Comparison of ENCODE assay signal across 26 cellular contexts in genomic region chr6:90035047-90035678, GRCh38.
DNase-seq lines count a peak whose midpoint lies in the region; ATAC-seq, FAIRE-seq and TF ChIP-seq lines count a peak whose summit lies in the region.
"Had no signal": no experiment of that assay in that cellular context is flagged by ENCODE, and none has a peak within 500 bp of the region (broad histone marks: within the 10 kb centered on the region; RNA-seq: fewer than 3 reads in every experiment).

No MANE protein-coding gene starts in this region.

- POLR2A ChIA-PET in activated CD8-positive, alpha-beta T cell treated with anti-CD3 and anti-CD28 coated beads, Interleukin-2, amount 10 ng/mL, durations not matched to agents 7 days and 5 days (lab: Charles Lee): no interaction called here

- intact Hi-C loops in colonic mucosa (cut with DNase I) (no loop called here), pancreas (cut with DNase I) (no loop called here)

- H3K36me3 Mint-ChIP-seq in activated T-cell treated with anti-CD3 and anti-CD28 coated beads, Interleukin-2, amount 50 U/mL, for 72 hours (ENCODE audit: insufficient read depth in 2 of 2): peaks cover 9 to 46% of the 10 kb centered on the region in 2 donors
- H3K36me3 Mint-ChIP-seq in activated CD8-positive, alpha-beta T cell treated with anti-CD3 and anti-CD28 coated beads, Interleukin-2, amount 10 ng/mL, durations not matched to agents 7 days and 5 days (ENCODE audit: low read depth): peaks cover 68% of the 10 kb centered on the region
- H3K36me3 Mint-ChIP-seq in memory B cell: peaks cover 16% of the 10 kb centered on the region
- H3K36me3 Mint-ChIP-seq in stimulated activated memory B cell treated with anti-CD40 and anti-IgM and Interleukin-4, amounts not matched to agents 10 μg/mL and 1 μg/mL and 100 μg/mL, for 72 hours: peaks cover 54% of the 10 kb centered on the region

- no peak overlapping the region for H3K9ac ChIP-seq in colonic mucosa (ENCODE audit: low read depth in 2 of 2, low read length in 2 of 2)

- H3K27me3 ChIP-seq in colonic mucosa: no peaks in the 10 kb centered on the region
- no peaks in the 10 kb centered on the region for H3K27me3 ChIP-seq in pancreas
- H3K27me3 ChIP-seq: vagina had no signal

- FAIRE-seq in pancreas (lab: Jason Lieb, UNC): no peak
- FAIRE-seq: A549, H1, K562 had no signal

- H3K4me3 ChIP-seq in colonic mucosa (no peak overlapping the region), pancreas (no peak overlapping the region)
- H3K4me3 ChIP-seq: A549, K562, PC-9, vagina had no signal

- H3K4me1 Mint-ChIP-seq in activated T-cell treated with anti-CD3 and anti-CD28 coated beads, Interleukin-2, amount 50 U/mL, for 72 hours (ENCODE audit: low read depth): peaks cover 77% of the 10 kb centered on the region
- peaks cover 59% of the 10 kb centered on the region for H3K4me1 Mint-ChIP-seq in activated CD8-positive, alpha-beta T cell treated with anti-CD3 and anti-CD28 coated beads, Interleukin-2, amount 10 ng/mL, durations not matched to agents 7 days and 5 days (ENCODE audit: low read depth)
- H3K4me1 Mint-ChIP-seq in memory B cell: peaks cover 25% of the 10 kb centered on the region
- H3K4me1 Mint-ChIP-seq in stimulated activated memory B cell treated with anti-CD40 and anti-IgM and Interleukin-4, amounts not matched to agents 10 μg/mL and 1 μg/mL and 100 μg/mL, for 72 hours: peaks cover 36% of the 10 kb centered on the region
- H3K4me1 Mint-ChIP-seq: nephron progenitor cell had no signal

- WGBS in pancreas, 2 donors: 88 to 92% methylated on average over 3 of the region's 3 CpGs

- peak overlapping the region in 1 of 2 donors; percentile 30 for H3K4me3 Mint-ChIP-seq in activated T-cell treated with anti-CD3 and anti-CD28 coated beads, Interleukin-2, amount 50 U/mL, for 72 hours
- no peak overlapping the region for H3K4me3 Mint-ChIP-seq in activated CD8-positive, alpha-beta T cell treated with anti-CD3 and anti-CD28 coated beads, Interleukin-2, amount 10 ng/mL, durations not matched to agents 7 days and 5 days
- H3K4me3 Mint-ChIP-seq in memory B cell: no peak overlapping the region
- no peak overlapping the region for H3K4me3 Mint-ChIP-seq in stimulated activated memory B cell treated with anti-CD40 and anti-IgM and Interleukin-4, amounts not matched to agents 10 μg/mL and 1 μg/mL and 100 μg/mL, for 72 hours
- H3K4me3 Mint-ChIP-seq: mesothelial cell of epicardium, nephron progenitor cell had no signal

- ATAC-seq in activated T-cell treated with anti-CD3 and anti-CD28 coated beads, Interleukin-2, amount 50 U/mL, for 72 hours (replicated peaks in 1 of 2): no peak
- no peak for ATAC-seq in activated CD8-positive, alpha-beta T cell treated with anti-CD3 and anti-CD28 coated beads, Interleukin-2, amount 10 ng/mL, durations not matched to agents 7 days and 5 days
- ATAC-seq in memory B cell (ENCODE audit: low read depth): no peak
- no peak for ATAC-seq in stimulated activated memory B cell treated with anti-CD40 and anti-IgM and Interleukin-4, amounts not matched to agents 10 μg/mL and 1 μg/mL and 100 μg/mL, for 72 hours
- no peak for ATAC-seq in pancreas
- ATAC-seq: A549, esophagus mucosa, K562, left ventricle myocardium superior, sciatic nerve had no signal

- no peaks in the 10 kb centered on the region for H3K27me3 Mint-ChIP-seq in activated T-cell treated with anti-CD3 and anti-CD28 coated beads, Interleukin-2, amount 50 U/mL, for 72 hours (ENCODE audit: low read depth)
- H3K27me3 Mint-ChIP-seq in activated CD8-positive, alpha-beta T cell treated with anti-CD3 and anti-CD28 coated beads, Interleukin-2, amount 10 ng/mL, durations not matched to agents 7 days and 5 days (ENCODE audit: low read depth): no peaks in the 10 kb centered on the region
- no peaks in the 10 kb centered on the region for H3K27me3 Mint-ChIP-seq in memory B cell
- H3K27me3 Mint-ChIP-seq in stimulated activated memory B cell treated with anti-CD40 and anti-IgM and Interleukin-4, amounts not matched to agents 10 μg/mL and 1 μg/mL and 100 μg/mL, for 72 hours: no peaks in the 10 kb centered on the region

- no peak for TF ChIP-seq CTCF in colonic mucosa (IDR thresholded peaks at IDR 0.05)
- no peak for TF ChIP-seq CTCF in pancreas (IDR thresholded peaks at IDR 0.05)

- no peaks in the 10 kb centered on the region for H3K4me1 ChIP-seq in colonic mucosa
- H3K4me1 ChIP-seq in pancreas: no peaks in the 10 kb centered on the region
- H3K4me1 ChIP-seq: A549, vagina had no signal

- H3K27ac ChIP-seq in colonic mucosa: no peak overlapping the region
- no peak overlapping the region for H3K27ac ChIP-seq in pancreas
- H3K27ac ChIP-seq: A549, PC-9, vagina, WERI-Rb-1 had no signal

- DNase-seq in activated T-cell treated with anti-CD3 and anti-CD28 coated beads, Interleukin-2, amount 50 U/mL, for 72 hours: no peak
- DNase-seq in activated T-cell treated with anti-CD3 and anti-CD28 coated beads for 4 hours (no peak), memory B cell (ENCODE audit: low spot score in 2 of 2) (no peak), colonic mucosa (no peak), pancreas (no peak), AG08396 (ENCODE audit: low spot score) (no peak)
- DNase-seq in activated CD8-positive, alpha-beta T cell treated with anti-CD3 and anti-CD28 coated beads, Interleukin-2, amount 10 ng/mL, durations not matched to agents 7 days and 5 days: no peak
- DNase-seq: activated T-cell treated with anti-CD3 and anti-CD28 coated beads, Interleukin-2, amount 50 U/mL, for 1 hour; Calu3; DND-41; foreskin melanocyte; left ventricle myocardium superior; NCI-H146; NCI-H510A; nephron progenitor cell; PC-9; Right ventricle myocardium superior; WERI-Rb-1 had no signal

- CTCF ChIA-PET in activated CD8-positive, alpha-beta T cell treated with anti-CD3 and anti-CD28 coated beads, Interleukin-2, amount 10 ng/mL, durations not matched to agents 7 days and 5 days (lab: Charles Lee): interaction anchor here (1.6 kb wide), 1 partner anchor 95 kb away, joined by 4 read pairs; no protein-coding TSS in a partner anchor

- no peaks in the 10 kb centered on the region for H3K36me3 ChIP-seq in colonic mucosa
- H3K36me3 ChIP-seq in pancreas: no peaks in the 10 kb centered on the region
- H3K36me3 ChIP-seq: vagina, WERI-Rb-1 had no signal

- no peaks in the 10 kb centered on the region for H3K9me3 ChIP-seq in colonic mucosa
- no peaks in the 10 kb centered on the region for H3K9me3 ChIP-seq in pancreas
- H3K9me3 ChIP-seq: A549, vagina had no signal

- peaks cover 1 to 2% of the 10 kb centered on the region in 2 donors for H3K9me3 Mint-ChIP-seq in activated T-cell treated with anti-CD3 and anti-CD28 coated beads, Interleukin-2, amount 50 U/mL, for 72 hours
- H3K9me3 Mint-ChIP-seq in activated CD8-positive, alpha-beta T cell treated with anti-CD3 and anti-CD28 coated beads, Interleukin-2, amount 10 ng/mL, durations not matched to agents 7 days and 5 days (ENCODE audit: insufficient read depth): peaks cover 3% of the 10 kb centered on the region
- peaks cover 2% of the 10 kb centered on the region for H3K9me3 Mint-ChIP-seq in memory B cell
- peaks cover 3% of the 10 kb centered on the region for H3K9me3 Mint-ChIP-seq in stimulated activated memory B cell treated with anti-CD40 and anti-IgM and Interleukin-4, amounts not matched to agents 10 μg/mL and 1 μg/mL and 100 μg/mL, for 72 hours

- H3K27ac Mint-ChIP-seq in activated T-cell treated with anti-CD3 and anti-CD28 coated beads, Interleukin-2, amount 50 U/mL, for 72 hours: peak overlapping the region; percentile 56
- peak overlapping the region; percentile 6 for H3K27ac Mint-ChIP-seq in activated CD8-positive, alpha-beta T cell treated with anti-CD3 and anti-CD28 coated beads, Interleukin-2, amount 10 ng/mL, durations not matched to agents 7 days and 5 days
- peak overlapping the region; percentile 79 for H3K27ac Mint-ChIP-seq in memory B cell
- H3K27ac Mint-ChIP-seq in stimulated activated memory B cell treated with anti-CD40 and anti-IgM and Interleukin-4, amounts not matched to agents 10 μg/mL and 1 μg/mL and 100 μg/mL, for 72 hours: peak overlapping the region; percentile 58
- H3K27ac Mint-ChIP-seq: mesothelial cell of epicardium, nephron progenitor cell had no signal

Comparison
In these comparisons a context has a peak if more than half of its experiments do, and no peak if none do; other contexts are left out.
1. H3K27ac Mint-ChIP-seq: peak in every context shown above with its lines; median percentile 79 in memory B cell; 58 in stimulated activated memory B cell treated with anti-CD40 and anti-IgM and Interleukin-4, amounts not matched to agents 10 μg/mL and 1 μg/mL and 100 μg/mL, for 72 hours; 56 in activated T-cell treated with anti-CD3 and anti-CD28 coated beads, Interleukin-2, amount 50 U/mL, for 72 hours; 6 in activated CD8-positive, alpha-beta T cell treated with anti-CD3 and anti-CD28 coated beads, Interleukin-2, amount 10 ng/mL, durations not matched to agents 7 days and 5 days.